8 cellular contexts compared by ENCODE assay signal in genomic region chr14:53152627-53152908, GRCh38. TPM values are rescaled to one million over a fixed set of nuclear protein-coding genes. Genes with fewer than 3 reads are reported as not detected.
DNase-seq lines count a peak whose midpoint lies in the region; ATAC-seq and TF ChIP-seq lines count a peak whose summit lies in the region.

No MANE protein-coding gene starts in this region.

- H3K27ac ChIP-seq in RWPE2 (ENCODE audit: poor library complexity, severe bottlenecking) = peak overlapping the region; percentile 35

- peaks cover 9% of the 10 kb centered on the region for H3K4me1 ChIP-seq in RWPE2 (ENCODE audit: insufficient read depth, poor library complexity, severe bottlenecking)

- H3K4me1 Mint-ChIP-seq in nephron = peaks cover 20% of the 10 kb centered on the region

- H3K27ac Mint-ChIP-seq in nephron = peak overlapping the region in 2 of 3 experiments; percentile 34 to 57

- ATAC-seq in HG02678 (IDR thresholded peaks at IDR 0.05; ENCODE audit: unreplicated experiment) (peak; percentile 16), RWPE2 (ENCODE audit: low read depth) (peak; percentile 35)

- H3K4me3 ChIP-seq in RWPE2 (ENCODE audit: severe bottlenecking) (peak overlapping the region; percentile 73), epithelial cell of proximal tubule (ENCODE audit: low read depth, low read length) (peak overlapping the region; percentile 86)

- TF ChIP-seq CTCF in RWPE2 (IDR thresholded peaks at IDR 0.05; ENCODE audit: poor library complexity, severe bottlenecking) (no peak), epithelial cell of proximal tubule (conservative IDR thresholded peaks at IDR 0.05; ENCODE audit: low read depth, low read length) (no peak), nephron (IDR thresholded peaks at IDR 0.05; ENCODE audit: unreplicated experiment in 3 of 3) (no peak)

- no peaks in the 10 kb centered on the region for H3K27me3 ChIP-seq in RWPE2 (ENCODE audit: insufficient read depth, poor library complexity, severe bottlenecking)

- H3K4me3 Mint-ChIP-seq in nephron = peak overlapping the region; percentile 93 to 99 (median 94)

- DNase-seq in NCI-H1092 treated with DMSO at 0.1 percent for 48 hours (lab: John Stamatoyannopoulos, UW) (peak; percentile 78), NCI-H1092 (lab: John Stamatoyannopoulos, UW) (no peak), RWPE2 (ENCODE audit: low spot score) (no peak), epithelial cell of proximal tubule (ENCODE audit: low read depth) (no peak), GF-D8 (lab: John Stamatoyannopoulos, UW) (no peak), SW480 (ENCODE audit: low spot score) (no peak)

- H3K9me3 Mint-ChIP-seq in nephron = peaks cover 3% of the 10 kb centered on the region

- no peaks in the 10 kb centered on the region for H3K9me3 ChIP-seq in RWPE2 (ENCODE audit: severe bottlenecking)

- H3K27me3 Mint-ChIP-seq in nephron (ENCODE audit: low read depth) = no peaks in the 10 kb centered on the region

- peaks cover 4% of the 10 kb centered on the region for H3K36me3 Mint-ChIP-seq in nephron (ENCODE audit: low read depth)

- H3K36me3 ChIP-seq in RWPE2 (ENCODE audit: low read depth) = no peaks in the 10 kb centered on the region

RNA-seq across cellular contexts. Expression of gene DDHD1, which starts 0.6 kb away (rescaled TPM):
- total RNA-seq in epithelial cell of proximal tubule = 4.1 and 7.1 TPM in 2 replicates
